Comparison of ENCODE assay signal across 1 cellular context in genomic region chr16:84594725-84595038, GRCh38.
A peak's percentile ranks its signal among the peaks of the same experiment; 100 is the strongest.
TF ChIP-seq lines count a peak whose summit lies in the region.

No MANE protein-coding gene starts in this region.

TF ChIP-seq in HepG2, 621 proteins besides CTCF, POLR2A, EP300 and RAD21:
- no peak for TF ChIP-seq RXRA (CRISPR knock-in tag; IDR thresholded peaks at IDR 0.05)
- TF ChIP-seq, protein P1, sequence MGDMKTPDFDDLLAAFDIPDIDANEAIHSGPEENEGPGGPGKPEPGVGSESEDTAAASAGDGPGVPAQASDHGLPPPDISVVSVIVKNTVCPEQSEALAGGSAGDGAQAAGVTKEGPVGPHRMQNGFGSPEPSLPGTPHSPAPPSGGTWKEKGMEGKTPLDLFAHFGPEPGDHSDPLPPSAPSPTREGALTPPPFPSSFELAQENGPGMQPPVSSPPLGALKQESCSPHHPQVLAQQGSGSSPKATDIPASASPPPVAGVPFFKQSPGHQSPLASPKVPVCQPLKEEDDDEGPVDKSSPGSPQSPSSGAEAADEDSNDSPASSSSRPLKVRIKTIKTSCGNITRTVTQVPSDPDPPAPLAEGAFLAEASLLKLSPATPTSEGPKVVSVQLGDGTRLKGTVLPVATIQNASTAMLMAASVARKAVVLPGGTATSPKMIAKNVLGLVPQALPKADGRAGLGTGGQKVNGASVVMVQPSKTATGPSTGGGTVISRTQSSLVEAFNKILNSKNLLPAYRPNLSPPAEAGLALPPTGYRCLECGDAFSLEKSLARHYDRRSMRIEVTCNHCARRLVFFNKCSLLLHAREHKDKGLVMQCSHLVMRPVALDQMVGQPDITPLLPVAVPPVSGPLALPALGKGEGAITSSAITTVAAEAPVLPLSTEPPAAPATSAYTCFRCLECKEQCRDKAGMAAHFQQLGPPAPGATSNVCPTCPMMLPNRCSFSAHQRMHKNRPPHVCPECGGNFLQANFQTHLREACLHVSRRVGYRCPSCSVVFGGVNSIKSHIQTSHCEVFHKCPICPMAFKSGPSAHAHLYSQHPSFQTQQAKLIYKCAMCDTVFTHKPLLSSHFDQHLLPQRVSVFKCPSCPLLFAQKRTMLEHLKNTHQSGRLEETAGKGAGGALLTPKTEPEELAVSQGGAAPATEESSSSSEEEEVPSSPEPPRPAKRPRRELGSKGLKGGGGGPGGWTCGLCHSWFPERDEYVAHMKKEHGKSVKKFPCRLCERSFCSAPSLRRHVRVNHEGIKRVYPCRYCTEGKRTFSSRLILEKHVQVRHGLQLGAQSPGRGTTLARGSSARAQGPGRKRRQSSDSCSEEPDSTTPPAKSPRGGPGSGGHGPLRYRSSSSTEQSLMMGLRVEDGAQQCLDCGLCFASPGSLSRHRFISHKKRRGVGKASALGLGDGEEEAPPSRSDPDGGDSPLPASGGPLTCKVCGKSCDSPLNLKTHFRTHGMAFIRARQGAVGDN (CRISPR knock-in tag; IDR thresholded peaks at IDR 0.05): 0 out of 2 replicates have a peak, but pooled peaks have one; percentile 17
- no peak for TF ChIP-seq SMAD1 (CRISPR knock-in tag; IDR thresholded peaks at IDR 0.05; ENCODE audit: borderline replicate concordance, low read depth)
